ENCODE assay signal across 4 cellular contexts in the genomic region with DNA sequence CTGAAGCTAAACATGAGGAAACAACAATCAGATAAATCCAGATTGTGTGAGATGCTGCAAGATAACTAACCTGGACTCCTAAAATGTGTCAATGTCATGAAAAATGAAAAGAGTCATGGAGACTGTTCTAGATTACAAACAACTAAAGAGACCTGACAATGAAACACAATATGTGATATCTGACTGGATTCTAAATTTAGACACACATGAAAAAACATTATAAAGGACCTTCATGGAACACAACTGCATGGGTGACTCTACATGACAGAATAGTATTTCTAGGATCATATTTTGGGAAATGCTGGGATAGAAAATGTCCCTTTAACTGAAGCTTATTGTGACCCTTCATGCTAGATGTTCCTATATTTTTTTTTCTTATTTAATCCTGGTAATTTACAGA.
"Had no signal": no experiment of that assay in that cellular context is flagged by ENCODE, and none has a peak within 500 bp of the region (broad histone marks: within the 10 kb centered on the region; RNA-seq: fewer than 3 reads in every experiment).

No MANE protein-coding gene starts in this region.

- H3K4me3 ChIP-seq: GM23338 had no signal

- DNase-seq: H9, HCEC 1CT, IMR-90 had no signal

- H3K4me2 ChIP-seq: GM23338 had no signal

- H2AFZ ChIP-seq: GM23338 had no signal
